Comparison of ENCODE assay signal across 8 cellular contexts in the genomic region with DNA sequence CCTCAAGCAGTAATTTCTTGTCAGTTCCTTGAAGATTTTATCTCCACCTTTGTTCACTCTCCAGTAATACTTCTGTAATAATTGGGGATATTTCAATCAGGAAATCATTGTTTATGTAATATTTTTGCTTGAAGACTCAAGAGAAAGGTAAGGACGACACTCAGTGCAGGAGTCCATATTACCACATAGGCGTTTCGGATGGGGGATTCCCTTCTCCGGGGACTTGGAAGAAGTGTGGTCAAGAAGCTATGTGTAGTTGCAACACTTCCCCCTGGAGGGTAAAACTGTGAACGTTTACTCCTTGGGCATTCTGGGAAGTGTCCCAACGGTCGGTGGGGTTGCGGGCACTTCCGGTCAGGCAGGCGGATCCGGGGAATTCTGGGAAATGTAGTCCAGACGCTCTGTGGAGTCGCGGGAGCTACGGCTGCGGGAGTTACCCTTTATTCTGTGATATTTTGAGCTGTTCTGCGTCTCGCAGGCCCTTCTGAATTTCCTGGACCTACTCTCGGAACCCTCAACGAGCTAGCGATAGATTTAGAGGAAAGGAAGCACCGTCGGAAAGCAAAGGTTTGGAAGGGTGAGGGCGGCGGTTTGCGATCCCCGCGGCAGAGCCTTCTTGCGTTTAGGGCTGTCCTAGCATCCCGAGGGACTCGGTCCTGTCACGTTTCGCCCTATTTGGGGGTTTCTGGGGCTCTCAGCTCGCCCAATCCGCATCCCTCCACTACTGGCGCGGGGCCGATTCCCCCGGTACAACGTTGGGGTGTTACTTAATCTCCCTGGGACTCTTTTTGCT. TPM values are rescaled to one million over a fixed set of nuclear protein-coding genes. Genes with fewer than 3 reads are reported as not detected.
DNase-seq lines count a peak whose midpoint lies in the region; ATAC-seq and TF ChIP-seq lines count a peak whose summit lies in the region.

Gene ZNF221, plus strand, starts transcription at position 395 of the 793 bp plus-strand sequence. CDS start 11,499 bp downstream, outside the sequence.

- peak; percentile 97 for ATAC-seq in GM18867 (IDR thresholded peaks at IDR 0.05; ENCODE audit: unreplicated experiment)
- peak; percentile 89 for ATAC-seq in HG03095 (IDR thresholded peaks at IDR 0.05; ENCODE audit: unreplicated experiment)

- in situ Hi-C loops in ACHN (cut with HindIII; ENCODE audit: low pct_ligation_motif_present, low pct_unique_long_range_greater_than_20kb, low sequenced_read_pairs) = no loop called here

- H3K27ac ChIP-seq in cingulate gyrus (ENCODE audit: low read depth, low read length) = peak within 1 kb of the TSS; percentile 56

- DNase-seq in ACHN (peak; percentile 94), NCI-H2227 (lab: John Stamatoyannopoulos, UW; ENCODE audit: unreplicated experiment) (peak; percentile 87), kidney epithelial cell (ENCODE audit: low read depth) (peak; percentile 98)
- peak; percentile 3 to 17 (median 9) for DNase-seq in activated CD4-positive, CD25-positive, alpha-beta regulatory T cell (lab: John Stamatoyannopoulos, UW)
- DNase-seq in stimulated activated CD4-positive, alpha-beta T cell treated with anti-CD3 and anti-CD28 coated beads, Interleukin-15, amount 100 ng/mL, for 1 hour (ENCODE audit: low read depth in 1 of 2, low spot score in 1 of 2) = peak; percentile 11 to 27

- peak; percentile 44 for TF ChIP-seq CTCF in kidney epithelial cell (IDR thresholded peaks at IDR 0.05; ENCODE audit: insufficient read depth, low read length, poor library complexity, severe bottlenecking)

- H3K36me3 ChIP-seq in kidney epithelial cell (ENCODE audit: control insufficient read depth, insufficient read depth, low read length) = no peaks in the 10 kb centered on the region

- peak within 1 kb of the TSS; percentile 74 for H3K4me3 ChIP-seq in kidney epithelial cell (ENCODE audit: low read depth, low read length)

- H3K27me3 ChIP-seq in kidney epithelial cell (ENCODE audit: control insufficient read depth, insufficient read depth, low read length) = no peaks in the 10 kb centered on the region

RNA-seq across cellular contexts. Expression of gene ZNF221, which starts in this region (rescaled TPM):
- 3.6 and 6.1 TPM in 2 replicates for total RNA-seq in kidney epithelial cell

Comparison
In these comparisons a context has a peak if more than half of its experiments do, and no peak if none do; other contexts are left out.
1. Peak in every context shown above with its lines: DNase-seq, ATAC-seq, H3K4me3 ChIP-seq and H3K27ac ChIP-seq.
2. DNase-seq: peak in every context shown above with its lines; median percentile 98 in kidney epithelial cell; 94 in ACHN; 87 in NCI-H2227; 19 in stimulated activated CD4-positive, alpha-beta T cell treated with anti-CD3 and anti-CD28 coated beads, Interleukin-15, amount 100 ng/mL, for 1 hour; 9 in activated CD4-positive, CD25-positive, alpha-beta regulatory T cell.